7 cellular contexts compared by ENCODE assay signal in the genomic region with DNA sequence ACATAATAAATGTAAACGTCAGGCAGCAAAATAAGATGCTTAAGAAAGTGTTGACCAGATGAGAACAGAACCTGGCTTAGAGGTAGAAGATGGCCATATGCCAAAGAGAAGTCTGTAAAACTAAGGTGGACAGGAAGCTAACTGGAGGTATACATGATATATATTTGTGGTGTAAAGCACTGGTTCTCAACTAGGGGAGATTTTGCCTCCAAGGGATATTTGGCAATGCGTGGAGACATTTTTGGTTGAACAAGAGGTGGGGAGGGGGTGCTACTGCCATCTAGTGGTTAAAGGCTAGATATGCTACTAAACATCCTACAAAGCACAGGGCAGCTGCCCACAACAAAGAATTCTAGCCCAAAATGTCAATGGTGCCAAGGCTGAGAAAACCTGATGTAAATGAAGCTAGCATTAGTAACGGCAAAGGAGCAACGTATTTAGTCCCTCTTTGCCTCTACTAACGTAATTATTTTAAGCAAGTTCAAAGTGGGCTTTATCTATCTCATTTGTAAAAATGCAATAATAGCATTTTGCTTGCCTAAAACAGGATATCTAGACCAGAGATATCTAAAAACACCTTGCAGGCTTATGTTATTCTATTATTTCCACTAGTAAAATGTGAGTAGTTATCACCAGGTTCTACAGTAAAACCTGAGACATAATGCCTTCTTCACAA.
DNase-seq lines count a peak whose midpoint lies in the region; ATAC-seq, FAIRE-seq and TF ChIP-seq lines count a peak whose summit lies in the region.

No MANE protein-coding gene starts in this region.

- H2AK5ac ChIP-seq in H1 (ENCODE audit: low read depth, low read length), result no peak overlapping the region

- H2BK5ac ChIP-seq in H1 (ENCODE audit: low read depth, low read length), result no peak overlapping the region

- H3K4me2 ChIP-seq in H1 (ENCODE audit: insufficient read depth in 1 of 2, low read depth in 2 of 2, low read length in 2 of 2), result no peak overlapping the region

- no peak overlapping the region for H4K8ac ChIP-seq in H1 (ENCODE audit: extremely low read depth, insufficient read depth, low read length)

- DNase-seq in GM12865 (ENCODE audit: low read depth) (peak; percentile 84), NCI-H748 (lab: John Stamatoyannopoulos, UW; ENCODE audit: unreplicated experiment) (peak; percentile 72), H1 (ENCODE audit: low read depth in 1 of 2, low spot score in 2 of 2) (peak; percentile 51 to 60), mucosa of gallbladder (ENCODE audit: low spot score) (peak; percentile 30)
- peak; percentile 11 to 33 for DNase-seq in activated CD4-positive, alpha-beta T cell treated with anti-CD3 and anti-CD28 coated beads, Interleukin-2, amount 50 U/mL, for 24 hours (ENCODE audit: low read depth in 1 of 2, low spot score in 1 of 2)
- DNase-seq in stimulated activated naive CD8-positive, alpha-beta T cell treated with anti-CD3 and anti-CD28 coated beads, Interleukin-15, Interleukin-2, amounts not matched to agents 100 U/mL and 50 U/mL, for 24 hours, result peak; percentile 41

- H4K5ac ChIP-seq in H1 (ENCODE audit: insufficient read length, low read depth, low read length), result no peak overlapping the region

- no peaks in the 10 kb centered on the region for H3K27me3 ChIP-seq in H1 (replicated peaks in 1 of 4; ENCODE audit: control insufficient read depth in 3 of 4, extremely low read depth in 1 of 4, insufficient read depth in 3 of 4, low read length in 3 of 4)

- ATAC-seq in HG03460 (IDR thresholded peaks at IDR 0.05; ENCODE audit: unreplicated experiment), result peak; percentile 65
- peak; percentile 57 for ATAC-seq in stimulated activated naive CD8-positive, alpha-beta T cell treated with anti-CD3 and anti-CD28 coated beads, Interleukin-15, Interleukin-2, amounts not matched to agents 100 U/mL and 50 U/mL, for 24 hours

- H3K23ac ChIP-seq in H1 (ENCODE audit: insufficient read length), result no peak overlapping the region

- H3K27ac ChIP-seq in H1 (ENCODE audit: low read depth, low read length), result no peak overlapping the region

- no peak for TF ChIP-seq EP300 in H1 (IDR thresholded peaks at IDR 0.05; ENCODE audit: borderline replicate concordance in 1 of 2, low read depth in 2 of 2, low read length in 2 of 2)

- no peaks in the 10 kb centered on the region for H3K23me2 ChIP-seq in H1 (ENCODE audit: low read depth, low read length)

- H3K9me3 ChIP-seq in H1 (ENCODE audit: insufficient read depth in 2 of 2, low read depth in 1 of 2, low read length in 1 of 2), result peaks cover 0 to 4% of the 10 kb centered on the region in 2 experiments; a peak in 1 of 4 replicates

- POLR2A ChIA-PET in H1 (lab: Charles Lee; ENCODE audit: partially characterized antibody), result no interaction called here

- H2AFZ ChIP-seq in H1 (ENCODE audit: low read length), result no peak overlapping the region

- no peak overlapping the region for H3K4me3 ChIP-seq in GM12865 (ENCODE audit: low read depth, low read length)
- no peak overlapping the region for H3K4me3 ChIP-seq in H1 (ENCODE audit: extremely low read depth in 1 of 4, insufficient read depth in 2 of 4, low read depth in 3 of 4, low read length in 4 of 4)

- TF ChIP-seq CTCF in GM12865 (IDR thresholded peaks at IDR 0.05; ENCODE audit: insufficient read depth, low read depth, low read length, missing control alignments), result peak; percentile 71
- peak in 2 of 3 experiments; percentile 71 to 86; a peak in 3 of 4 replicates for TF ChIP-seq CTCF in H1 (IDR thresholded peaks at IDR 0.05; ENCODE audit: control extremely low read depth in 1 of 3, insufficient read depth in 1 of 3, low read depth in 1 of 3, low read length in 3 of 3)

- no peak overlapping the region for H3K18ac ChIP-seq in H1 (ENCODE audit: extremely low read depth, low read length)

- peak; percentile 72 for FAIRE-seq in H1 (lab: Jason Lieb, UNC)

- no peak overlapping the region for H3K9ac ChIP-seq in H1 (replicated peaks in 1 of 4; ENCODE audit: extremely low read depth in 1 of 4, low read depth in 3 of 4, low read length in 3 of 4)

- H3K4ac ChIP-seq in H1 (replicated peaks; ENCODE audit: insufficient read length, low read depth, low read length), result no peak overlapping the region

- no peak for TF ChIP-seq POLR2A in H1 (IDR thresholded peaks at IDR 0.05; ENCODE audit: control extremely low read depth in 1 of 2, low read depth in 2 of 2, low read length in 2 of 2)

- no peak overlapping the region for H4K91ac ChIP-seq in H1 (replicated peaks; ENCODE audit: insufficient read length, low read length)

- H2BK15ac ChIP-seq in H1 (ENCODE audit: low read length), result no peak overlapping the region

- H3K36me3 ChIP-seq in H1 (ENCODE audit: control insufficient read depth in 2 of 4, insufficient read depth in 4 of 4, low read length in 3 of 4), result peaks cover 0 to 2% (median 0%) of the 10 kb centered on the region in 4 experiments; a peak in 1 of 8 replicates

- H2BK20ac ChIP-seq in H1 (ENCODE audit: low read length), result no peak overlapping the region

- H3K56ac ChIP-seq in H1 (replicated peaks; ENCODE audit: insufficient read length, low read depth, low read length), result no peak overlapping the region

- H3K79me1 ChIP-seq in H1 (ENCODE audit: low read depth, low read length), result no peaks in the 10 kb centered on the region

- no peaks in the 10 kb centered on the region for H3K79me2 ChIP-seq in H1 (ENCODE audit: control insufficient read depth in 1 of 2, insufficient read depth in 2 of 2, low read length in 2 of 2)

- no peak overlapping the region for H2BK120ac ChIP-seq in H1 (replicated peaks; ENCODE audit: low read depth, low read length)

- WGBS in H1 (ENCODE audit: extremely low coverage in 1 of 2, insufficient coverage in 1 of 2, insufficient read length in 1 of 2, insufficient replicate concordance in 2 of 2, low coverage in 1 of 2, low lambda C conversion rate in 2 of 2, missing lambda C conversion rate in 1 of 2), 2 experiments, result 35% methylated on average over 5 of the region's 5 CpGs; no CpG with 5 or more reads in 1 of the 2 experiments

- TF ChIP-seq RAD21 in H1 (IDR thresholded peaks at IDR 0.05 in 1 of 2, conservative IDR thresholded peaks at IDR 0.05 in 1 of 2; ENCODE audit: low read depth in 2 of 2, low read length in 2 of 2), result peak; percentile 83 to 91

- CTCF ChIA-PET in H1 (lab: Charles Lee; ENCODE audit: partially characterized antibody), result interaction anchor here (0.7 to 3.2 kb wide), 17 partner anchors 8 to 713 kb away, joined by 3 to 15 read pairs (median 4); no protein-coding TSS in a partner anchor

- no peaks in the 10 kb centered on the region for H3K4me1 ChIP-seq in H1 (replicated peaks in 1 of 4; ENCODE audit: control insufficient read depth in 3 of 4, insufficient read depth in 4 of 4, low read length in 3 of 4)

- H4K20me1 ChIP-seq in H1 (replicated peaks in 1 of 2; ENCODE audit: control insufficient read depth in 1 of 2, insufficient read depth in 2 of 2, low read length in 2 of 2), result no peaks in the 10 kb centered on the region

- no peak overlapping the region for H2BK12ac ChIP-seq in H1 (ENCODE audit: low read depth, low read length)

- no peak overlapping the region for H3K14ac ChIP-seq in H1 (ENCODE audit: insufficient read length)

TF ChIP-seq in H1, 55 proteins besides CTCF, POLR2A, EP300 and RAD21:
- TF ChIP-seq HDAC6 (IDR thresholded peaks at IDR 0.05; ENCODE audit: low read depth, low read length), result no peak
- 0 out of 2 replicates have a peak, but pooled peaks have one; percentile 40 for TF ChIP-seq YY1 (IDR thresholded peaks at IDR 0.05; ENCODE audit: low read depth, low read length)
- peak; percentile 76 for TF ChIP-seq CEBPB (IDR thresholded peaks at IDR 0.05; ENCODE audit: low read depth, low read length)
- no peak for TF ChIP-seq TEAD4 (IDR thresholded peaks at IDR 0.05; ENCODE audit: low read depth, low read length)

Comparison
In these comparisons a context has a peak if more than half of its experiments do, and no peak if none do; other contexts are left out.
1. DNase-seq: peak in every context shown above with its lines; median percentile 84 in GM12865; 72 in NCI-H748; 56 in H1; 41 in stimulated activated naive CD8-positive, alpha-beta T cell treated with anti-CD3 and anti-CD28 coated beads, Interleukin-15, Interleukin-2, amounts not matched to agents 100 U/mL and 50 U/mL, for 24 hours; 30 in mucosa of gallbladder; 22 in activated CD4-positive, alpha-beta T cell treated with anti-CD3 and anti-CD28 coated beads, Interleukin-2, amount 50 U/mL, for 24 hours.